In genomic region chr11:82546556-82547162, GRCh38 we compare ENCODE assay signal across 1 cellular context.
TF ChIP-seq lines count a peak whose summit lies in the region.

No MANE protein-coding gene starts in this region.

TF ChIP-seq in SK-N-SH, 30 proteins besides CTCF, POLR2A, EP300 and RAD21 (continued from another document):
- TF ChIP-seq PBX3 (IDR thresholded peaks at IDR 0.05) (no peak), IRF3 (IDR thresholded peaks at IDR 0.05; ENCODE audit: low read depth, low read length) (no peak), JUND (IDR thresholded peaks at IDR 0.05) (no peak), NFIC (IDR thresholded peaks at IDR 0.05; ENCODE audit: borderline replicate concordance) (no peak), GABPA (IDR thresholded peaks at IDR 0.05; ENCODE audit: low read depth) (no peak)
